10 cellular contexts compared by ENCODE assay signal in genomic region chr5:6483880-6484382, GRCh38. TPM values are rescaled to one million over a fixed set of nuclear protein-coding genes. Genes with fewer than 3 reads are reported as not detected.
DNase-seq lines count a peak whose midpoint lies in the region; ATAC-seq lines count a peak whose summit lies in the region.
"Had no signal": no experiment of that assay in that cellular context is flagged by ENCODE, and none has a peak within 500 bp of the region (broad histone marks: within the 10 kb centered on the region; RNA-seq: fewer than 3 reads in every experiment).

No MANE protein-coding gene starts in this region.

- H3K4me3 Mint-ChIP-seq in stimulated activated naive CD8-positive, alpha-beta T cell treated with anti-CD3 and anti-CD28 coated beads, Interleukin-15, amount 100 ng/mL, for 72 hours, result no peak overlapping the region

- H3K27ac Mint-ChIP-seq in activated naive CD4-positive, alpha-beta T cell treated with anti-CD3 and anti-CD28 coated beads, Interleukin-2, amount 50 U/mL, for 72 hours, result no peak overlapping the region
- H3K27ac Mint-ChIP-seq in stimulated activated naive CD8-positive, alpha-beta T cell treated with anti-CD3 and anti-CD28 coated beads, Interleukin-15, amount 100 ng/mL, for 72 hours, result no peak overlapping the region

- peaks cover 10% of the 10 kb centered on the region for H3K27me3 Mint-ChIP-seq in stimulated activated naive CD8-positive, alpha-beta T cell treated with anti-CD3 and anti-CD28 coated beads, Interleukin-15, amount 100 ng/mL, for 72 hours

- ATAC-seq in activated naive CD4-positive, alpha-beta T cell treated with anti-CD3 and anti-CD28 coated beads, Interleukin-2, amount 50 U/mL, for 72 hours, result peak; percentile 59 to 94
- ATAC-seq in GM21526 (IDR thresholded peaks at IDR 0.05; ENCODE audit: low FRiP score, unreplicated experiment), result peak; percentile 89
- peak; percentile 89 for ATAC-seq in HG03175 (IDR thresholded peaks at IDR 0.05; ENCODE audit: unreplicated experiment)
- ATAC-seq in stimulated activated naive CD8-positive, alpha-beta T cell treated with anti-CD3 and anti-CD28 coated beads, Interleukin-15, amount 100 ng/mL, for 72 hours, result peak; percentile 87

- peak in 1 of 2 donors; percentile 23 for DNase-seq in activated naive CD4-positive, alpha-beta T cell treated with anti-CD3 and anti-CD28 coated beads, Interleukin-2, amount 50 U/mL, for 72 hours (ENCODE audit: low spot score in 2 of 2)
- DNase-seq in activated naive CD4-positive, alpha-beta T cell (lab: John Stamatoyannopoulos, UW), result no peak
- DNase-seq in stimulated activated naive CD8-positive, alpha-beta T cell treated with anti-CD3 and anti-CD28 coated beads, Interleukin-15, amount 100 ng/mL, for 72 hours, result peak in 1 of 2 donors; percentile 39
- DNase-seq in NCI-H1105 (lab: John Stamatoyannopoulos, UW) (no peak), dermis blood vessel endothelial cell (no peak)
- DNase-seq in activated effector memory CD4-positive, alpha-beta T cell treated with Interleukin-2 at 50 U/mL for 16 hours, result no peak
- DNase-seq: BE2C, NCI-H1092 treated with DMSO at 0.1 percent for 48 hours had no signal

- no peaks in the 10 kb centered on the region for H3K9me3 Mint-ChIP-seq in activated naive CD4-positive, alpha-beta T cell treated with anti-CD3 and anti-CD28 coated beads, Interleukin-2, amount 50 U/mL, for 72 hours
- H3K9me3 Mint-ChIP-seq in stimulated activated naive CD8-positive, alpha-beta T cell treated with anti-CD3 and anti-CD28 coated beads, Interleukin-15, amount 100 ng/mL, for 72 hours, result no peaks in the 10 kb centered on the region

- H3K4me1 Mint-ChIP-seq in stimulated activated naive CD8-positive, alpha-beta T cell treated with anti-CD3 and anti-CD28 coated beads, Interleukin-15, amount 100 ng/mL, for 72 hours, result peaks cover 32% of the 10 kb centered on the region

- H3K36me3 Mint-ChIP-seq in activated naive CD4-positive, alpha-beta T cell treated with anti-CD3 and anti-CD28 coated beads, Interleukin-2, amount 50 U/mL, for 72 hours, result no peaks in the 10 kb centered on the region

RNA-seq across cellular contexts. Expression of gene UBE2QL1, which starts 35.3 kb away (rescaled TPM):
- not detected for total RNA-seq in activated naive CD4-positive, alpha-beta T cell treated with anti-CD3 and anti-CD28 coated beads, Interleukin-2, amount 50 U/mL, for 72 hours
- under 0.01 and 0.05 TPM in 2 replicates for total RNA-seq in dermis blood vessel endothelial cell
